Comparison of ENCODE assay signal across 15 cellular contexts in the genomic region with DNA sequence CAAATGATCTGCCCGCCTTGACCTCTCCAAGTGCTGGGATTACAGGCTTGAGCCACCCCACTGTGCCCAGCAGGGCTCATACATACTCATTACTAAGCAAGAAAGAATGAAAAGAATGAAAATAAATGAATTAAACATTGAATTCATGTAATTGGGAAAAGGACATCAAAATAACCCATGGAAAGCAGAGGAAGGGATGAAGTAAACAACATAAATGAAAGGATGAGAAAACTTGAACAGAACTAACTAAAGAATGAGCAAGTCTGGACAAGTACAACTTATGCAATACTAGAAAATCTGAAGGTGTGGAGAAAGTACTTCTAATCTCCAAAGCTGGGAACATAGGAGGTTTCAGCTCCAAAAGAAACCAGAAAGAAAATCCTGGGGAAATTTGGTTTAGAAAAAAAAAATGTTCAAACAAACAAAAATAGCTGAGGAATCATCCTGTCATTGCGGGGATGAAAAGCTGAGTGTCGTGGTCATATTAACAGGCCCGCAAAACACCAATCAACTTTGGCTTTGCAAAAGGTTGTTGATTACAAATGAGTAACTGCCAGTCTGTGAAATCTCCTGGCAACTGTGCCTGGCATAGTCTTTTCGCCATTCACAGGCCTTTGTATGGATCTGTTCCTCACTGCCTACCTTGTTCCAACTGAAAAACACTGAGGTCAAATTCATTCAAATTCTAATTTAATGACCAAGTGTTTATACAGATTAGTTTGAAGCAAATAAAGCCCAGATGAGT. TPM values are rescaled to one million over a fixed set of nuclear protein-coding genes. Genes with fewer than 3 reads are reported as not detected.
DNase-seq lines count a peak whose midpoint lies in the region; ATAC-seq, FAIRE-seq and TF ChIP-seq lines count a peak whose summit lies in the region.
"Had no signal": no experiment of that assay in that cellular context is flagged by ENCODE, and none has a peak within 500 bp of the region (broad histone marks: within the 10 kb centered on the region; RNA-seq: fewer than 3 reads in every experiment).

No MANE protein-coding gene starts in this region.

- no peak for FAIRE-seq in astrocyte (lab: Jason Lieb, UNC)

- in situ Hi-C loops in GM23248 (cut with MboI): no loop called here

- H3K9me3 ChIP-seq in GM23248 (ENCODE audit: low read depth) (no peaks in the 10 kb centered on the region), astrocyte (ENCODE audit: insufficient read depth, low read depth, low read length) (no peaks in the 10 kb centered on the region)
- H3K9me3 ChIP-seq: sigmoid colon, uterus had no signal

- H3F3A ChIP-seq in GM23248 (ENCODE audit: insufficient read depth): peaks cover 32% of the 10 kb centered on the region

- H3K4me1 ChIP-seq in ACC112 (ENCODE audit: control insufficient read depth, insufficient read depth, low read length, unreplicated experiment) (peaks cover 7% of the 10 kb centered on the region), GM23248 (ENCODE audit: insufficient read depth) (peaks cover 21% of the 10 kb centered on the region), astrocyte (ENCODE audit: insufficient read depth, low read length) (no peaks in the 10 kb centered on the region)

- H3K36me3 ChIP-seq in ACC112 (ENCODE audit: insufficient read depth, low read length): no peaks in the 10 kb centered on the region
- H3K36me3 ChIP-seq in GM23248 (ENCODE audit: low read depth): no peaks in the 10 kb centered on the region
- H3K36me3 ChIP-seq in astrocyte (ENCODE audit: insufficient read depth, low read length): no peaks in the 10 kb centered on the region
- H3K36me3 ChIP-seq: sigmoid colon, uterus had no signal

- 74 to 76% methylated on average over 5 of the region's 5 CpGs for WGBS in GM23248 (ENCODE audit: low coverage in 1 of 2, low lambda C conversion rate in 2 of 2, missing lambda C conversion rate in 2 of 2), 2 experiments

- H3K79me2 ChIP-seq in ACC112 (ENCODE audit: control insufficient read depth, insufficient read depth, low read length, unreplicated experiment) (peaks cover 16% of the 10 kb centered on the region), GM23248 (ENCODE audit: insufficient read depth) (peaks cover 23% of the 10 kb centered on the region), astrocyte (ENCODE audit: insufficient read depth, low read length) (peaks cover 22% of the 10 kb centered on the region)

- DNase-seq in GM23248: peak; percentile 6
- DNase-seq in astrocyte (ENCODE audit: low read depth): no peak
- DNase-seq in H4 (ENCODE audit: low spot score): no peak
- DNase-seq in DMS 273 treated with DMSO at 0.1 percent for 48 hours (lab: John Stamatoyannopoulos, UW): no peak
- DNase-seq: activated CD4-positive, CD25-positive, alpha-beta regulatory T cell; activated naive CD4-positive, alpha-beta T cell; Kasumi-1; NCI-H2171; sigmoid colon; uterus had no signal

- H3K4me3 ChIP-seq in ACC112 (ENCODE audit: low read depth, low read length) (no peak overlapping the region), GM23248 (no peak overlapping the region), astrocyte (ENCODE audit: insufficient read depth, low read depth, low read length) (no peak overlapping the region)
- H3K4me3 ChIP-seq: sigmoid colon, uterus had no signal

- peaks cover 18% of the 10 kb centered on the region for H3K4me1 Mint-ChIP-seq in astrocyte (ENCODE audit: low read depth, unreplicated experiment)

- H3K9ac ChIP-seq in GM23248 (no peak overlapping the region), astrocyte (ENCODE audit: low read length) (no peak overlapping the region)

- H3K36me3 Mint-ChIP-seq in astrocyte (ENCODE audit: low read depth, unreplicated experiment): peaks cover 2% of the 10 kb centered on the region

- ATAC-seq in GM18868 (IDR thresholded peaks at IDR 0.05; ENCODE audit: unreplicated experiment) (no peak), HG03159 (IDR thresholded peaks at IDR 0.05; ENCODE audit: unreplicated experiment) (no peak)
- ATAC-seq: Panc1 had no signal

- no peak overlapping the region for H3K4me3 Mint-ChIP-seq in astrocyte (ENCODE audit: unreplicated experiment)

- H3K27me3 Mint-ChIP-seq in astrocyte (ENCODE audit: low read depth, unreplicated experiment): no peaks in the 10 kb centered on the region

- TF ChIP-seq CTCF in astrocyte (IDR thresholded peaks at IDR 0.05; ENCODE audit: insufficient read depth, low read depth, low read length): no peak

- peak overlapping the region; percentile 35 for H3K27ac ChIP-seq in ACC112 (ENCODE audit: low read depth, low read length)
- 0 out of 2 replicates have a peak overlapping the region, but pooled peaks have one; percentile 4 for H3K27ac ChIP-seq in GM23248
- no peak overlapping the region for H3K27ac ChIP-seq in astrocyte (ENCODE audit: low read depth, low read length)
- H3K27ac ChIP-seq in layer of hippocampus (ENCODE audit: low read depth, low read length): peak overlapping the region; percentile 20
- H3K27ac ChIP-seq: uterus had no signal

- no peaks in the 10 kb centered on the region for H3K27me3 ChIP-seq in ACC112 (ENCODE audit: insufficient read depth, low read length)
- no peaks in the 10 kb centered on the region for H3K27me3 ChIP-seq in GM23248 (replicated peaks; ENCODE audit: insufficient read depth)
- no peaks in the 10 kb centered on the region for H3K27me3 ChIP-seq in astrocyte (ENCODE audit: insufficient read depth, low read length)
- no peaks in the 10 kb centered on the region for H3K27me3 ChIP-seq in layer of hippocampus (ENCODE audit: control insufficient read depth, insufficient read depth, low read length)
- H3K27me3 ChIP-seq: sigmoid colon, uterus had no signal

- peak overlapping the region; percentile 35 for H3K27ac Mint-ChIP-seq in astrocyte (ENCODE audit: unreplicated experiment)

- H3K4me2 ChIP-seq in GM23248 (ENCODE audit: unreplicated experiment): no peak overlapping the region
- no peak overlapping the region for H3K4me2 ChIP-seq in astrocyte (ENCODE audit: low read length)

- peaks cover 2% of the 10 kb centered on the region for H3K9me3 Mint-ChIP-seq in astrocyte (ENCODE audit: unreplicated experiment)

- H2AFZ ChIP-seq in ACC112 (ENCODE audit: low read length, unreplicated experiment) (no peak overlapping the region), GM23248 (peak overlapping the region; percentile 32), astrocyte (ENCODE audit: low read depth, low read length) (no peak overlapping the region)

- H4K20me1 ChIP-seq in GM23248 (ENCODE audit: insufficient read depth): no peaks in the 10 kb centered on the region
- no peaks in the 10 kb centered on the region for H4K20me1 ChIP-seq in astrocyte (ENCODE audit: insufficient read depth, low read length)

- H3K9me2 ChIP-seq in GM23248 (ENCODE audit: insufficient read depth): no peaks in the 10 kb centered on the region

RNA-seq across cellular contexts. Expression of a gene that starts 2.3 kb away (rescaled TPM):
- total RNA-seq in GM23248 (2014; rRNA removed; shearing (Covaris generic)): 58.4 and 62.8 TPM in 2 replicates
- polyA plus RNA-seq in GM23248 (2016; fragmentation: Nextera tagmentation; extraction: Ambion mirVana): 80.4 and 83.2 TPM in 2 replicates
- total RNA-seq in astrocyte: 41.4 and 45.1 TPM in 2 replicates
- 20.7 and 27.7 TPM in 2 replicates for total RNA-seq in H4 (2014; rRNA removed; shearing (Covaris generic))

RNA-seq across cellular contexts. Expression of a gene that starts 49.4 kb away (rescaled TPM):
- 4.0 and 7.8 TPM in 2 replicates for total RNA-seq in GM23248 (2014; rRNA removed; shearing (Covaris generic))
- 6.9 and 7.7 TPM in 2 replicates for polyA plus RNA-seq in GM23248 (2016; fragmentation: Nextera tagmentation; extraction: Ambion mirVana)
- total RNA-seq in astrocyte: 19.6 and 22.3 TPM in 2 replicates
- 7.9 and 10.6 TPM in 2 replicates for total RNA-seq in H4 (2014; rRNA removed; shearing (Covaris generic))
